ENCODE assay signal across 8 cellular contexts in genomic region chr12:50924439-50925341, GRCh38. TPM values are rescaled to one million over a fixed set of nuclear protein-coding genes. Genes with fewer than 3 reads are reported as not detected.
DNase-seq lines count a peak whose midpoint lies in the region; ATAC-seq and TF ChIP-seq lines count a peak whose summit lies in the region.

No MANE protein-coding gene starts in this region.

- POLR2A ChIA-PET in IMR-90 (lab: Charles Lee; ENCODE audit: unreplicated experiment): no interaction called here

- intact Hi-C loops in IMR-90 (cut with micrococcal nuclease): loop anchor here (5.0 kb wide), 1 partner anchor 63 kb away; no protein-coding TSS in a partner anchor

- WGBS in IMR-90 (ENCODE audit: extremely low coverage in 2 of 2, insufficient read length in 1 of 2), 2 experiments: 7% methylated on average over 2 of the region's 13 CpGs; no CpG with 5 or more reads in 1 of the 2 experiments
- no CpG with 5 or more reads among the region's 13 CpGs for WGBS in iPS DF 6.9 (ENCODE audit: insufficient coverage, insufficient read length)

- H2AFZ ChIP-seq in IMR-90 (replicated peaks; ENCODE audit: low read length, poor library complexity) (peak overlapping the region; percentile 79), OCI-LY1 (ENCODE audit: low read length) (no peak overlapping the region)

- H3K56ac ChIP-seq in IMR-90 (ENCODE audit: extremely low read depth, insufficient read depth, low read length): peak overlapping the region; percentile 95

- peak overlapping the region; percentile 82 for H3K23ac ChIP-seq in IMR-90 (ENCODE audit: low read depth, low read length)

- peak overlapping the region; percentile 14 for H2AK9ac ChIP-seq in IMR-90 (replicated peaks; ENCODE audit: low read depth, low read length, poor library complexity)

- H3K18ac ChIP-seq in IMR-90 (ENCODE audit: low read depth, low read length): peak overlapping the region; percentile 91

- H3K4ac ChIP-seq in IMR-90 (ENCODE audit: low read depth, low read length): peak overlapping the region; percentile 92

- dilution Hi-C loops in IMR-90 (cut with HindIII; ENCODE audit: low sequenced_read_pairs, unreplicated experiment): no loop called here

- H4K91ac ChIP-seq in IMR-90 (ENCODE audit: insufficient read depth, low read depth, low read length): peak overlapping the region; percentile 35

- no peak for TF ChIP-seq POLR2A in IMR-90 (IDR thresholded peaks at IDR 0.05; ENCODE audit: low read depth, low read length)

- CTCF ChIA-PET in IMR-90 (lab: Yijun Ruan, JAX): interaction anchor here (1.2 kb wide), 1 partner anchor 103 kb away, joined by 3 read pairs; no protein-coding TSS in a partner anchor

- no peak for DNase-seq in activated CD4-positive, CD25-positive, alpha-beta regulatory T cell treated with anti-CD3 and anti-CD28 coated beads, Interleukin-2, amount 50 U/mL, for 72 hours
- DNase-seq in IMR-90 (peak; percentile 86), brain pericyte (ENCODE audit: low read depth, low spot score) (peak; percentile 71), iPS DF 6.9 (ENCODE audit: low read depth, low spot score) (no peak)

- 0 out of 2 replicates have a peak overlapping the region, but pooled peaks have one; percentile 5 for H2AK5ac ChIP-seq in IMR-90 (ENCODE audit: low read depth, low read length)

- 0 out of 2 replicates have a peak, but pooled peaks cover 4% of the 10 kb centered on the region for H3K9me1 ChIP-seq in IMR-90 (ENCODE audit: insufficient read depth, low read length)

- H3K9me2 ChIP-seq in OCI-LY1 (ENCODE audit: low read depth, low read length): no peaks in the 10 kb centered on the region

- H3K4me1 ChIP-seq in IMR-90 (ENCODE audit: control insufficient read depth, insufficient read depth, low read length): peaks cover 13% of the 10 kb centered on the region
- peaks cover 58% of the 10 kb centered on the region for H3K4me1 ChIP-seq in OCI-LY1 (ENCODE audit: insufficient read depth, low read length, severe bottlenecking)
- no peaks in the 10 kb centered on the region for H3K4me1 ChIP-seq in iPS DF 6.9 (ENCODE audit: control insufficient read depth, insufficient read depth, low read length)
- H3K4me1 ChIP-seq in rectal smooth muscle tissue (ENCODE audit: control insufficient read depth, insufficient read depth, low read length): peaks cover 27% of the 10 kb centered on the region

- TF ChIP-seq CTCF in IMR-90 (conservative IDR thresholded peaks at IDR 0.05; ENCODE audit: low read depth, low read length) (no peak), OCI-LY1 (IDR thresholded peaks at IDR 0.05; ENCODE audit: low read length) (no peak)

- in situ Hi-C loops in IMR-90 (cut with MboI; ENCODE audit: low sequenced_read_pairs): no loop called here

- H3K9me3 ChIP-seq in IMR-90 (ENCODE audit: control insufficient read depth, insufficient read depth, low read length): no peaks in the 10 kb centered on the region
- no peaks in the 10 kb centered on the region for H3K9me3 ChIP-seq in OCI-LY1 (ENCODE audit: low read length)
- no peaks in the 10 kb centered on the region for H3K9me3 ChIP-seq in iPS DF 6.9 (ENCODE audit: control insufficient read depth, insufficient read depth, low read length)

- 0 out of 4 replicates have a peak, but pooled peaks cover 0 to 5% of the 10 kb centered on the region in 2 experiments for H3K79me1 ChIP-seq in IMR-90 (ENCODE audit: low read depth in 1 of 2, low read length in 2 of 2)

- H3K9ac ChIP-seq in IMR-90 (ENCODE audit: low read depth, low read length) (peak overlapping the region; percentile 79), OCI-LY1 (ENCODE audit: low read length) (peak overlapping the region; percentile 89), rectal smooth muscle tissue (ENCODE audit: low read length) (peak overlapping the region; percentile 87)

- peak overlapping the region; percentile 98 for H3K4me2 ChIP-seq in IMR-90 (ENCODE audit: low read depth, low read length)
- peak overlapping the region; percentile 99 for H3K4me2 ChIP-seq in OCI-LY1 (ENCODE audit: low read length)

- peaks cover 48% of the 10 kb centered on the region for H3K79me2 ChIP-seq in OCI-LY1 (ENCODE audit: insufficient read depth, low read length)

- H2BK15ac ChIP-seq in IMR-90 (ENCODE audit: low read depth, low read length): peak overlapping the region; percentile 53; the same call in 1 of the 3 replicates

- H3K4me3 ChIP-seq in IMR-90 (ENCODE audit: insufficient read depth, low read depth, low read length) (peak overlapping the region; percentile 37), OCI-LY1 (ENCODE audit: low read depth, low read length, poor library complexity, severe bottlenecking) (peak overlapping the region; percentile 87), iPS DF 6.9 (ENCODE audit: low read length) (peak overlapping the region; percentile 20; the same call in 1 of the 2 replicates), rectal smooth muscle tissue (ENCODE audit: low read length) (peak overlapping the region; percentile 96)

- no peaks in the 10 kb centered on the region for H4K20me1 ChIP-seq in IMR-90 (ENCODE audit: insufficient read depth, low read length)
- no peaks in the 10 kb centered on the region for H4K20me1 ChIP-seq in OCI-LY1 (ENCODE audit: insufficient read depth, low read length)

- ATAC-seq in activated CD4-positive, CD25-positive, alpha-beta regulatory T cell treated with anti-CD3 and anti-CD28 coated beads, Interleukin-2, amount 50 U/mL, for 24 hours: peak; percentile 68 to 78
- ATAC-seq in GM21786 (IDR thresholded peaks at IDR 0.05; ENCODE audit: unreplicated experiment) (peak; percentile 83), IMR-90 (ENCODE audit: low read depth) (peak; percentile 88)

- H3K27ac ChIP-seq in IMR-90 (ENCODE audit: insufficient read depth, low read length) (peak overlapping the region; percentile 86; the same call in 1 of the 2 replicates), OCI-LY1 (ENCODE audit: low read depth, low read length, poor library complexity, severe bottlenecking) (peak overlapping the region; percentile 99), iPS DF 6.9 (ENCODE audit: low read length) (no peak overlapping the region), rectal smooth muscle tissue (ENCODE audit: low read depth, low read length) (peak overlapping the region; percentile 90)

- no TSS peak for BruUV-seq in IMR-90 (replicated peaks; lab: Mats Ljungman, UMichigan)

- H2BK20ac ChIP-seq in IMR-90 (ENCODE audit: low read depth, low read length): peak overlapping the region; percentile 53

- no peak for TF ChIP-seq RAD21 in IMR-90 (IDR thresholded peaks at IDR 0.05; ENCODE audit: low read length)

- peak overlapping the region; percentile 81 for H2BK5ac ChIP-seq in IMR-90 (ENCODE audit: low read depth, low read length, poor library complexity, severe bottlenecking)

- H3K27me3 ChIP-seq in IMR-90 (ENCODE audit: control insufficient read depth, insufficient read depth, low read length) (no peaks in the 10 kb centered on the region), OCI-LY1 (ENCODE audit: insufficient read depth, low read length) (no peaks in the 10 kb centered on the region), iPS DF 6.9 (ENCODE audit: control insufficient read depth, insufficient read depth, low read length) (no peaks in the 10 kb centered on the region), rectal smooth muscle tissue (ENCODE audit: control insufficient read depth, insufficient read depth, low read length) (no peaks in the 10 kb centered on the region)

- 0 out of 2 replicates have a peak, but pooled peaks cover 9% of the 10 kb centered on the region for H3F3A ChIP-seq in OCI-LY1 (ENCODE audit: insufficient read depth, low read length)

- peak overlapping the region; percentile 93 for H3K14ac ChIP-seq in IMR-90 (replicated peaks; ENCODE audit: low read depth, low read length)

- peak overlapping the region; percentile 20 to 83 for H4K8ac ChIP-seq in IMR-90 (ENCODE audit: low read depth in 2 of 2, low read length in 2 of 2)

- peak overlapping the region; percentile 57 for H4K5ac ChIP-seq in IMR-90 (ENCODE audit: low read depth, low read length)

- H2BK120ac ChIP-seq in IMR-90 (ENCODE audit: low read depth, low read length): peak overlapping the region; percentile 96

- H3K36me3 ChIP-seq in IMR-90 (ENCODE audit: control insufficient read depth, insufficient read depth, low read length) (no peaks in the 10 kb centered on the region), OCI-LY1 (ENCODE audit: insufficient read depth, low read length) (peaks cover 33% of the 10 kb centered on the region), iPS DF 6.9 (ENCODE audit: control insufficient read depth, insufficient read depth, low read length) (no peaks in the 10 kb centered on the region), rectal smooth muscle tissue (ENCODE audit: control insufficient read depth, insufficient read depth, low read length) (no peaks in the 10 kb centered on the region)

TF ChIP-seq in IMR-90, 13 proteins besides CTCF, POLR2A, EP300 and RAD21:
- TF ChIP-seq MAFK (IDR thresholded peaks at IDR 0.05; ENCODE audit: low read depth, low read length): 0 out of 2 replicates have a peak, but pooled peaks have one; percentile 9
- TF ChIP-seq RFX5 (IDR thresholded peaks at IDR 0.05; ENCODE audit: low read depth, low read length): no peak
- TF ChIP-seq MAZ (IDR thresholded peaks at IDR 0.05; ENCODE audit: borderline replicate concordance, low read depth, low read length): peak; percentile 17; the same call in 1 of the 2 replicates
TF ChIP-seq in IMR-90: peak in this region for 2.

RNA-seq across cellular contexts. Expression of gene HIGD1C, which starts 27.7 kb away (rescaled TPM):
- total RNA-seq in IMR-90 (2012; rRNA removed): not detected in 2 replicates
- polyA plus RNA-seq in IMR-90 (2012; rRNA removed): not detected in 2 replicates
- polyA plus RNA-seq in IMR-90 (2012; cell fraction: cytosol; rRNA removed): not detected in 2 replicates
- polyA plus RNA-seq in IMR-90 (2012; cell fraction: nucleus; rRNA removed; ENCODE audit: low replicate concordance): not detected in 2 replicates

Comparison
In these comparisons a context has a peak if more than half of its experiments do, and no peak if none do; other contexts are left out.
1. DNase-seq: peak in IMR-90 (single experiment) and brain pericyte (single experiment); none in activated CD4-positive, CD25-positive, alpha-beta regulatory T cell treated with anti-CD3 and anti-CD28 coated beads, Interleukin-2, amount 50 U/mL, for 72 hours (single experiment) and iPS DF 6.9 (single experiment).
2. H3K4me3 ChIP-seq: peak in every context shown above with its lines; median percentile 96 in rectal smooth muscle tissue; 87 in OCI-LY1; 37 in IMR-90; 20 in iPS DF 6.9.
3. Peak in every context shown above with its lines, with median percentiles within 50 percentile points of each other: ATAC-seq and H3K9ac ChIP-seq.